Comparison of ENCODE assay signal across 8 cellular contexts in the genomic region with DNA sequence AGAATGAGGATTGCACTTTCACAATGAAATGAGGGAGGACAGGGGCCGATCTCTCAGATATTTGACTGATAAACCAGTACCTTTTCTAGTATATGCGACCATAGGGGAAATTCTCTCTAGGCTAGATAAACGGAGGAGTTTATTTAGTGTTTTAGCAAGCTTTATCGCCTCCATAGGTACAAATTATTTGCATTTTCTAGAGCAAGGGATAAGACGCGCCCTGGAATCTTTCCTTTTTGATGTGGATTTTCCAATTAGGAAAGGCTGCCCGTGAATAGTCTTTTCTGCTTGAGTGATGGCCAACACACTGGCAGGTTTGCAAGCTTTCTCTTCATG. TPM values are rescaled to one million over a fixed set of nuclear protein-coding genes. Genes with fewer than 3 reads are reported as not detected.
DNase-seq lines count a peak whose midpoint lies in the region; ATAC-seq and TF ChIP-seq lines count a peak whose summit lies in the region.

No MANE protein-coding gene starts in this region.

- intact Hi-C loops in CD8-positive, alpha-beta T cell (cut with DNase I, micrococcal nuclease): loop anchor here (1.0 to 10.0 kb wide), 12 partner anchors 10 to 1963 kb away; partner anchors contain the start of genes PRR11 (in 2 of the 2), SKA2 (in 2 of the 2), SMG8 (in 2 of the 2) and TRIM37 (in 2 of the 2)

- POLR2A ChIA-PET in CD8-positive, alpha-beta T cell (lab: Charles Lee): interaction anchor here (1.0 to 2.2 kb wide), 4 partner anchors 10 to 110 kb away, joined by 3 to 23 read pairs (median 6); partner anchors contain the start of genes PRR11, SKA2 and SMG8

- peaks cover 6% of the 10 kb centered on the region for H3K36me3 Mint-ChIP-seq in CD8-positive, alpha-beta T cell
- peaks cover 32% of the 10 kb centered on the region for H3K36me3 Mint-ChIP-seq in effector memory CD8-positive, alpha-beta T cell (ENCODE audit: insufficient read depth)

- peaks cover 4% of the 10 kb centered on the region for H3K4me1 ChIP-seq in CD8-positive, alpha-beta T cell (ENCODE audit: insufficient read depth, low read length)
- peaks cover 6% of the 10 kb centered on the region for H3K4me1 ChIP-seq in osteoblast (ENCODE audit: insufficient read depth, low read length)

- CTCF ChIA-PET in CD8-positive, alpha-beta T cell (lab: Charles Lee): interaction anchor here (0.6 to 1.3 kb wide), 3 partner anchors 9 to 113 kb away, joined by 3 to 9 read pairs (median 3); no protein-coding TSS in a partner anchor

- peak overlapping the region; percentile 98 for H3K4me3 Mint-ChIP-seq in CD8-positive, alpha-beta T cell
- peak overlapping the region; percentile 100 for H3K4me3 Mint-ChIP-seq in effector memory CD8-positive, alpha-beta T cell

- H3K9me3 ChIP-seq in CD8-positive, alpha-beta T cell (ENCODE audit: low read length): no peaks in the 10 kb centered on the region
- H3K9me3 ChIP-seq in osteoblast (ENCODE audit: low read depth, low read length): no peaks in the 10 kb centered on the region

- peaks cover 13% of the 10 kb centered on the region for H3K4me1 Mint-ChIP-seq in CD8-positive, alpha-beta T cell (ENCODE audit: low read depth)
- H3K4me1 Mint-ChIP-seq in effector memory CD8-positive, alpha-beta T cell (ENCODE audit: low read depth in 2 of 2): peaks cover 10 to 13% of the 10 kb centered on the region in 2 donors

- no peaks in the 10 kb centered on the region for H3K36me3 ChIP-seq in CD8-positive, alpha-beta T cell (ENCODE audit: insufficient read depth, low read length)
- H3K36me3 ChIP-seq in osteoblast (ENCODE audit: insufficient read depth, low read length): no peaks in the 10 kb centered on the region

- DNase-seq in CD8-positive, alpha-beta T cell: no peak
- DNase-seq in NB4 (ENCODE audit: low read depth) (no peak), osteoblast (ENCODE audit: insufficient read length, low spot score, missing footprints) (peak; percentile 35), glomerular visceral epithelial cell (ENCODE audit: extremely low spot score) (no peak), NCI-H2196 treated with DMSO at 0.1 percent for 48 hours (lab: John Stamatoyannopoulos, UW; ENCODE audit: unreplicated experiment) (no peak)
- no peak for DNase-seq in effector memory CD8-positive, alpha-beta T cell

- H3K27me3 ChIP-seq in CD8-positive, alpha-beta T cell (ENCODE audit: insufficient read depth, low read length): no peaks in the 10 kb centered on the region
- H3K27me3 ChIP-seq in osteoblast (ENCODE audit: insufficient read depth, low read length): peaks cover 4% of the 10 kb centered on the region

- peak overlapping the region; percentile 99 for H2AFZ ChIP-seq in osteoblast (ENCODE audit: low read length)

- H3K4me2 ChIP-seq in osteoblast (ENCODE audit: insufficient read depth, low read length): peak overlapping the region; percentile 98

- H3K9me3 Mint-ChIP-seq in CD8-positive, alpha-beta T cell: no peaks in the 10 kb centered on the region
- H3K9me3 Mint-ChIP-seq in effector memory CD8-positive, alpha-beta T cell: no peaks in the 10 kb centered on the region

- H3K27me3 Mint-ChIP-seq in CD8-positive, alpha-beta T cell (ENCODE audit: low read depth): no peaks in the 10 kb centered on the region
- H3K27me3 Mint-ChIP-seq in effector memory CD8-positive, alpha-beta T cell: no peaks in the 10 kb centered on the region

- H3K27ac Mint-ChIP-seq in CD8-positive, alpha-beta T cell: peak overlapping the region; percentile 99
- peak overlapping the region; percentile 95 to 99 for H3K27ac Mint-ChIP-seq in effector memory CD8-positive, alpha-beta T cell

- no peak overlapping the region for H3K27ac ChIP-seq in CD8-positive, alpha-beta T cell (ENCODE audit: low read depth, low read length)
- no peak overlapping the region for H3K27ac ChIP-seq in osteoblast (ENCODE audit: low read depth, low read length)

- TF ChIP-seq POLR2A in NB4 (IDR thresholded peaks at IDR 0.05; ENCODE audit: extremely low read depth, insufficient read length): no peak

- ATAC-seq in CD8-positive, alpha-beta T cell: no peak
- no peak for ATAC-seq in effector memory CD8-positive, alpha-beta T cell (replicated peaks)
- ATAC-seq in HG02870 (IDR thresholded peaks at IDR 0.05; ENCODE audit: unreplicated experiment) (no peak), HG03342 (IDR thresholded peaks at IDR 0.05; ENCODE audit: unreplicated experiment) (no peak)

- H4K20me1 ChIP-seq in osteoblast (ENCODE audit: insufficient read depth, low read length): no peaks in the 10 kb centered on the region

- peak overlapping the region; percentile 97 for H3K4me3 ChIP-seq in CD8-positive, alpha-beta T cell (ENCODE audit: low read depth, low read length)
- peak overlapping the region; percentile 51 for H3K4me3 ChIP-seq in NB4 (ENCODE audit: low read depth, low read length)
- H3K4me3 ChIP-seq in osteoblast (ENCODE audit: insufficient read depth, low read length): peak overlapping the region; percentile 84

- no peaks in the 10 kb centered on the region for H3K79me2 ChIP-seq in osteoblast (ENCODE audit: insufficient read depth, low read length)

- no peak for TF ChIP-seq CTCF in CD8-positive, alpha-beta T cell (IDR thresholded peaks at IDR 0.05)
- no peak for TF ChIP-seq CTCF in NB4 (IDR thresholded peaks at IDR 0.05; ENCODE audit: low read depth, low read length)
- no peak for TF ChIP-seq CTCF in osteoblast (IDR thresholded peaks at IDR 0.05; ENCODE audit: extremely low read depth, low read depth, low read length)

RNA-seq across cellular contexts. Expression of gene GDPD1, which starts 0.4 kb away (rescaled TPM):
- total RNA-seq in CD8-positive, alpha-beta T cell: 1 to 10 TPM; 1.1 to 1.8 TPM
- total RNA-seq in osteoblast: 1.1 and 2.4 TPM in 2 replicates

RNA-seq across cellular contexts. Expression of gene SMG8, which starts 10.1 kb away (rescaled TPM):
- total RNA-seq in CD8-positive, alpha-beta T cell: 10 to 100 TPM; 14.3 to 14.4 TPM
- 19.7 and 21.7 TPM in 2 replicates for total RNA-seq in osteoblast
